In genomic region chr2:41994661-41995060, GRCh38 we compare ENCODE assay signal across 23 cellular contexts. TPM values are rescaled to one million over a fixed set of nuclear protein-coding genes. Genes with fewer than 3 reads are reported as not detected.
"Had no signal": no experiment of that assay in that cellular context is flagged by ENCODE, and none has a peak within 500 bp of the region (broad histone marks: within the 10 kb centered on the region; RNA-seq: fewer than 3 reads in every experiment).

No MANE protein-coding gene starts in this region.

- H3K9me3 ChIP-seq: right lobe of liver, suprapubic skin, transverse colon, upper lobe of right lung, uterus had no signal

- H3K27ac ChIP-seq: dorsolateral prefrontal cortex, epithelial cell of prostate, parathyroid adenoma, right lobe of liver, suprapubic skin, transverse colon, upper lobe of right lung, uterus had no signal

- DNase-seq: cerebellar nuclear complex; dorsolateral prefrontal cortex; effector CD4-positive, alpha-beta T cell; foreskin melanocyte; hypothalamus; immature natural killer cell; natural killer cell; right lobe of liver; stimulated activated CD4-positive, alpha-beta T cell treated with anti-CD3 and anti-CD28 coated beads, Interleukin-15, amount 100 ng/mL, for 24 hours; stimulated activated CD4-positive, alpha-beta T cell treated with anti-CD3 and anti-CD28 coated beads, Interleukin-2, amount 100 ng/mL, for 48 hours; stimulated activated CD8-positive, alpha-beta memory T cell treated with anti-CD3 and anti-CD28 coated beads, Interleukin-4, amount 100 ng/mL, for 48 hours; stimulated activated naive CD4-positive, alpha-beta T cell; stimulated activated naive CD8-positive, alpha-beta T cell treated with anti-CD3 and anti-CD28 coated beads, Interleukin-15, amount 100 ng/mL, for 72 hours; transverse colon; upper lobe of right lung; uterus had no signal

- H3K4me1 ChIP-seq: parathyroid adenoma, right lobe of liver, transverse colon, upper lobe of right lung had no signal

- ATAC-seq: left lobe of liver; natural killer cell; right lobe of liver; stimulated activated naive CD8-positive, alpha-beta T cell treated with anti-CD3 and anti-CD28 coated beads, Interleukin-15, amount 100 ng/mL, for 72 hours had no signal

- H2AFZ ChIP-seq: parathyroid adenoma had no signal

- H3K4me3 ChIP-seq: dorsolateral prefrontal cortex, lung, right lobe of liver, suprapubic skin, transverse colon, upper lobe of right lung, uterus had no signal

- H3K27me3 ChIP-seq: dorsolateral prefrontal cortex, right lobe of liver, suprapubic skin, transverse colon, upper lobe of right lung, uterus had no signal

- H3K9ac ChIP-seq: parathyroid adenoma had no signal

- H3K36me3 ChIP-seq: right lobe of liver, suprapubic skin, transverse colon, upper lobe of right lung, uterus had no signal

RNA-seq across cellular contexts. Expression of gene PKDCC, which starts 53.2 kb away (rescaled TPM):
- total RNA-seq: mononuclear cell had no signal
- polyA plus RNA-seq: immature natural killer cell, keratinocyte had no signal
